ENCODE assay signal across 1 cellular context in genomic region chr3:100710355-100711198, GRCh38.
TF ChIP-seq lines count a peak whose summit lies in the region.

No MANE protein-coding gene starts in this region.

TF ChIP-seq in GM12878, 131 proteins besides CTCF, POLR2A, EP300 and RAD21 (continued from another document):
- peak; percentile 86 for TF ChIP-seq IRF4 (IDR thresholded peaks at IDR 0.05; ENCODE audit: low read depth, low read length)
- TF ChIP-seq, protein P1, sequence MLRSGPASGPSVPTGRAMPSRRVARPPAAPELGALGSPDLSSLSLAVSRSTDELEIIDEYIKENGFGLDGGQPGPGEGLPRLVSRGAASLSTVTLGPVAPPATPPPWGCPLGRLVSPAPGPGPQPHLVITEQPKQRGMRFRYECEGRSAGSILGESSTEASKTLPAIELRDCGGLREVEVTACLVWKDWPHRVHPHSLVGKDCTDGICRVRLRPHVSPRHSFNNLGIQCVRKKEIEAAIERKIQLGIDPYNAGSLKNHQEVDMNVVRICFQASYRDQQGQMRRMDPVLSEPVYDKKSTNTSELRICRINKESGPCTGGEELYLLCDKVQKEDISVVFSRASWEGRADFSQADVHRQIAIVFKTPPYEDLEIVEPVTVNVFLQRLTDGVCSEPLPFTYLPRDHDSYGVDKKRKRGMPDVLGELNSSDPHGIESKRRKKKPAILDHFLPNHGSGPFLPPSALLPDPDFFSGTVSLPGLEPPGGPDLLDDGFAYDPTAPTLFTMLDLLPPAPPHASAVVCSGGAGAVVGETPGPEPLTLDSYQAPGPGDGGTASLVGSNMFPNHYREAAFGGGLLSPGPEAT (IDR thresholded peaks at IDR 0.05; ENCODE audit: low read depth), result peak; percentile 24; the same call in 1 of the 2 replicates
- no peak for TF ChIP-seq DPF2 (IDR thresholded peaks at IDR 0.05)
- no peak for TF ChIP-seq ZBTB4 (CRISPR knock-in tag; IDR thresholded peaks at IDR 0.05)
- TF ChIP-seq SP1 (IDR thresholded peaks at IDR 0.05; ENCODE audit: low read depth, low read length), result no peak
